Comparison of ENCODE assay signal across 9 cellular contexts in genomic region chr12:67810166-67810565, GRCh38.
"Had no signal": no experiment of that assay in that cellular context is flagged by ENCODE, and none has a peak within 500 bp of the region (broad histone marks: within the 10 kb centered on the region; RNA-seq: fewer than 3 reads in every experiment).

No MANE protein-coding gene starts in this region.

- ATAC-seq: HCT116, K562 had no signal

- FAIRE-seq: K562 had no signal

- H3K36me3 ChIP-seq: HAP-1 had no signal

- H3K9me3 ChIP-seq: HAP-1 had no signal

- H3K27ac ChIP-seq: GM23248, HL-60 had no signal

- H2AFZ ChIP-seq: GM23248 had no signal

- H3K9ac ChIP-seq: GM23248 had no signal

- H3K4me1 ChIP-seq: HAP-1 had no signal

- H3K4me3 ChIP-seq: GM23248, HAP-1, K562 had no signal

- DNase-seq: GM23248, GOT3, H7, HFFc6, IMR-90 had no signal
